ENCODE assay signal across 29 cellular contexts in the genomic region with DNA sequence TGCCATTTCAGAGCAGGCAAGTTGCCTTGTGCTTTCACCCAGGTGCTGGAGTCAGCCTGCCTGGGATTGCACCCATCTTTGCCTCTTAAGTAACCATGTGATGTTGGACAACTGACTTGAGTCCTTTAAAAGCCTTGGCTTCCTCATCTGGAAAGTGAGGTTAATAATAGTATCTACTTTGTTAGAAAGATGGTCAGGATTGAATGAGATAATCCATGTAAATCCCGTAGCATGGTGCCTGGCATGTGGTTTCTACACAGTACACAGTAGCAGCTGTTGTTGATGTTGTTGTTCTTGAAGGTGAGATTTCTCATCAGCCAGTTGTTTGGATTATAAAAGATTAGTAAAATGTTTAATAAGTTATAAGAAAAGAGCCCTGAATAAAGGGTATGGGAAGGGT. TPM values are rescaled to one million over a fixed set of nuclear protein-coding genes. Genes with fewer than 3 reads are reported as not detected.
DNase-seq lines count a peak whose midpoint lies in the region; ATAC-seq and TF ChIP-seq lines count a peak whose summit lies in the region.
"Had no signal": no experiment of that assay in that cellular context is flagged by ENCODE, and none has a peak within 500 bp of the region (broad histone marks: within the 10 kb centered on the region; RNA-seq: fewer than 3 reads in every experiment).

No MANE protein-coding gene starts in this region.

- peaks cover 80% of the 10 kb centered on the region for H3K4me1 ChIP-seq in ACC112 (ENCODE audit: control insufficient read depth, insufficient read depth, low read length, unreplicated experiment)
- peaks cover 97% of the 10 kb centered on the region for H3K4me1 ChIP-seq in CD4-positive, alpha-beta memory T cell (ENCODE audit: insufficient read depth, low read length)
- peaks cover 0 to 93% (median 41%) of the 10 kb centered on the region in 12 donors for H3K4me1 ChIP-seq in heart left ventricle
- H3K4me1 ChIP-seq in SK-N-SH (ENCODE audit: control insufficient read depth in 1 of 2, insufficient read depth in 2 of 2, low read depth in 1 of 2, low read length in 1 of 2): peaks cover 3 to 14% of the 10 kb centered on the region in 2 experiments; a peak in 2 of 4 replicates

- H3K36me3 ChIP-seq in ACC112 (ENCODE audit: insufficient read depth, low read length): peaks cover 6% of the 10 kb centered on the region; the same call in 1 of the 2 replicates
- peaks cover 9% of the 10 kb centered on the region for H3K36me3 ChIP-seq in CD4-positive, alpha-beta memory T cell (ENCODE audit: insufficient read depth, low read length)
- H3K36me3 ChIP-seq in heart left ventricle: peaks cover 0 to 10% (median 0%) of the 10 kb centered on the region in 9 donors
- H3K36me3 ChIP-seq in SK-N-SH (replicated peaks in 1 of 2; ENCODE audit: control insufficient read depth in 1 of 2, insufficient read depth in 2 of 2, low read length in 1 of 2): peaks cover 11 to 14% of the 10 kb centered on the region in 2 experiments
- H3K36me3 ChIP-seq: cardiac muscle cell, gastrocnemius medialis, tibial artery had no signal

- TF ChIP-seq RAD21 in SK-N-SH (IDR thresholded peaks at IDR 0.05; ENCODE audit: low read length): no peak

- H3K9me3 Mint-ChIP-seq in CD4-positive, alpha-beta memory T cell: no peaks in the 10 kb centered on the region
- no peaks in the 10 kb centered on the region for H3K9me3 Mint-ChIP-seq in immature natural killer cell
- H3K9me3 Mint-ChIP-seq: neural crest cell; stimulated activated naive CD8-positive, alpha-beta T cell treated with anti-CD3 and anti-CD28 coated beads, Interleukin-15, Interleukin-2, amounts not matched to agents 100 ng/mL and 50 ng/mL, for 24 hours had no signal

- H3K4me3 ChIP-seq in ACC112 (ENCODE audit: low read depth, low read length): no peak overlapping the region
- H3K4me3 ChIP-seq in CD4-positive, alpha-beta memory T cell (ENCODE audit: low read length in 2 of 2): no peak overlapping the region
- no peak overlapping the region for H3K4me3 ChIP-seq in heart left ventricle
- no peak overlapping the region for H3K4me3 ChIP-seq in SK-N-SH (ENCODE audit: low read depth in 2 of 2, low read length in 1 of 2)
- H3K4me3 ChIP-seq: cardiac muscle cell, gastrocnemius medialis, SK-N-MC, tibial artery had no signal

- peaks cover 82 to 98% (median 90%) of the 10 kb centered on the region in 4 donors for H3K4me1 Mint-ChIP-seq in CD4-positive, alpha-beta memory T cell
- H3K4me1 Mint-ChIP-seq in T-helper 17 cell (peaks cover 71% of the 10 kb centered on the region), immature natural killer cell (peaks cover 95 to 100% of the 10 kb centered on the region in 2 donors)

- H2AFZ ChIP-seq in ACC112 (ENCODE audit: low read length, unreplicated experiment) (no peak overlapping the region), SK-N-SH (ENCODE audit: low read depth) (no peak overlapping the region)

- intact Hi-C loops in CD4-positive, alpha-beta memory T cell (cut with micrococcal nuclease): no loop called here
- intact Hi-C loops in heart left ventricle (cut with DNase I): loop anchor here in 1 of 10 donors (10.0 kb wide), 1 partner anchor 60 kb away; a partner anchor contains a TSS

- no peaks in the 10 kb centered on the region for H3K27me3 Mint-ChIP-seq in CD4-positive, alpha-beta memory T cell
- no peaks in the 10 kb centered on the region for H3K27me3 Mint-ChIP-seq in T-helper 17 cell
- H3K27me3 Mint-ChIP-seq in immature natural killer cell (ENCODE audit: low read depth in 3 of 3): peaks cover 2 to 10% (median 5%) of the 10 kb centered on the region in 3 donors
- H3K27me3 Mint-ChIP-seq: stimulated activated naive CD8-positive, alpha-beta T cell treated with anti-CD3 and anti-CD28 coated beads, Interleukin-15, Interleukin-2, amounts not matched to agents 100 ng/mL and 50 ng/mL, for 24 hours had no signal

- no peak overlapping the region for H3K9ac ChIP-seq in SK-N-SH

- H3K4me3 Mint-ChIP-seq in CD4-positive, alpha-beta memory T cell: peak overlapping the region; percentile 0 to 84 (median 50)
- H3K4me3 Mint-ChIP-seq in T-helper 17 cell (no peak overlapping the region), immature natural killer cell (peak overlapping the region in 1 of 5 donors; percentile 23)
- H3K4me3 Mint-ChIP-seq: neural crest cell; stimulated activated naive CD8-positive, alpha-beta T cell treated with anti-CD3 and anti-CD28 coated beads, Interleukin-15, Interleukin-2, amounts not matched to agents 100 ng/mL and 50 ng/mL, for 24 hours had no signal

- CTCF ChIA-PET in CD4-positive, alpha-beta memory T cell (lab: Charles Lee; ENCODE audit: partially characterized antibody): interaction anchor here (10.4 to 29.4 kb wide), 2 partner anchors 11 to 19 kb away, joined by 179 to 875 read pairs; no protein-coding TSS in a partner anchor
- CTCF ChIA-PET in SK-N-SH (lab: Yijun Ruan, JAX): interaction anchor here (1.2 to 2.8 kb wide), 2 partner anchors 9 to 19 kb away, joined by 4 to 25 read pairs; no protein-coding TSS in a partner anchor

- H4K20me1 ChIP-seq in SK-N-SH (ENCODE audit: insufficient read depth): peaks cover 20% of the 10 kb centered on the region

- H3K9me2 ChIP-seq in SK-N-SH: no peaks in the 10 kb centered on the region

- no peak for DNase-seq in CD4-positive, alpha-beta memory T cell
- DNase-seq in T-helper 17 cell (no peak), immature natural killer cell (no peak), globus pallidus (ENCODE audit: low spot score) (no peak), heart left ventricle (no peak), NOMO-1 (lab: John Stamatoyannopoulos, UW; ENCODE audit: unreplicated experiment in 2 of 2) (no peak), SK-N-SH (no peak)
- DNase-seq: activated CD4-positive, alpha-beta T cell treated with anti-CD3 and anti-CD28 coated beads, Interleukin-2, amount 50 U/mL, for 1 hour; activated gamma-delta T cell treated with Interleukin-2 at 50 U/mL for 16 hours; amniotic stem cell; DMS53; gastrocnemius medialis; GDM1; H7; hypothalamus; left ventricle myocardium superior; NCI-H1105 treated with DMSO at 0.1 percent for 48 hours; NCI-H2029; NCI-H748 treated with DMSO at 0.1 percent for 48 hours; posterior cingulate gyrus; tibial artery had no signal

- H3K9me3 ChIP-seq in CD4-positive, alpha-beta memory T cell (ENCODE audit: control insufficient read depth in 1 of 2, low read length in 2 of 2): no peaks in the 10 kb centered on the region
- H3K9me3 ChIP-seq in T-helper 17 cell (ENCODE audit: control insufficient read depth, low read length, poor library complexity, severe bottlenecking) (no peaks in the 10 kb centered on the region), heart left ventricle (no peaks in the 10 kb centered on the region), SK-N-SH (no peaks in the 10 kb centered on the region)
- H3K9me3 ChIP-seq: gastrocnemius medialis, tibial artery had no signal

- no peak overlapping the region for H3K4me2 ChIP-seq in SK-N-SH

- H3K27ac ChIP-seq in ACC112 (ENCODE audit: low read depth, low read length) (peak overlapping the region; percentile 93), heart left ventricle (no peak overlapping the region), SK-N-SH (ENCODE audit: low read depth in 2 of 2, low read length in 1 of 2) (no peak overlapping the region)
- no peak overlapping the region for H3K27ac ChIP-seq in CD4-positive, alpha-beta memory T cell (ENCODE audit: low read depth, low read length)
- H3K27ac ChIP-seq: cardiac muscle cell, RWPE1, SK-N-MC, tibial artery, VCaP had no signal

- no peak for TF ChIP-seq EP300 in SK-N-SH (IDR thresholded peaks at IDR 0.05; ENCODE audit: borderline replicate concordance in 1 of 2, low read depth in 1 of 2, low read length in 1 of 2)

- POLR2A ChIA-PET in CD4-positive, alpha-beta memory T cell (lab: Charles Lee; ENCODE audit: partially characterized antibody): interaction anchor here (2.5 to 14.5 kb wide), 3 partner anchors 5 to 49 kb away, joined by 6 to 347 read pairs (median 347); a partner anchor contains a TSS
- POLR2A ChIA-PET in SK-N-SH (lab: Yijun Ruan, JAX): no interaction called here

- ATAC-seq in T-helper 17 cell: no peak
- no peak for ATAC-seq in heart left ventricle
- ATAC-seq: left ventricle myocardium superior, sciatic nerve had no signal

- H3K27ac Mint-ChIP-seq in CD4-positive, alpha-beta memory T cell: peak overlapping the region; percentile 45 to 84 (median 78)
- H3K27ac Mint-ChIP-seq in T-helper 17 cell (peak overlapping the region; percentile 99), immature natural killer cell (peak overlapping the region; percentile 14 to 72 (median 57))
- H3K27ac Mint-ChIP-seq: stimulated activated naive CD8-positive, alpha-beta T cell treated with anti-CD3 and anti-CD28 coated beads, Interleukin-15, Interleukin-2, amounts not matched to agents 100 ng/mL and 50 ng/mL, for 24 hours had no signal

- TF ChIP-seq POLR2A in heart left ventricle (IDR thresholded peaks at IDR 0.05): no peak

- no peak for TF ChIP-seq CTCF in heart left ventricle (IDR thresholded peaks at IDR 0.05)
- TF ChIP-seq CTCF in SK-N-SH (IDR thresholded peaks at IDR 0.05): no peak

- peaks cover 22 to 31% of the 10 kb centered on the region in 2 donors for H3K36me3 Mint-ChIP-seq in CD4-positive, alpha-beta memory T cell
- H3K36me3 Mint-ChIP-seq in T-helper 17 cell (ENCODE audit: low read depth): peaks cover 3% of the 10 kb centered on the region
- peaks cover 3 to 6% (median 4%) of the 10 kb centered on the region in 3 donors for H3K36me3 Mint-ChIP-seq in immature natural killer cell

- 80 to 87% (median 82%) methylated on average over 1 of the region's 1 CpG for WGBS in heart left ventricle, 4 donors
- WGBS in SK-N-SH (ENCODE audit: low lambda C conversion rate): 93% methylated on average over 1 of the region's 1 CpG

- H3K79me2 ChIP-seq in ACC112 (ENCODE audit: control insufficient read depth, insufficient read depth, low read length, unreplicated experiment) (peaks cover 75% of the 10 kb centered on the region), SK-N-SH (ENCODE audit: insufficient read depth) (peaks cover 76% of the 10 kb centered on the region; the same call in 1 of the 2 replicates)

- H3K27me3 ChIP-seq in ACC112 (ENCODE audit: insufficient read depth, low read length) (no peaks in the 10 kb centered on the region), heart left ventricle (no peaks in the 10 kb centered on the region), SK-N-SH (ENCODE audit: insufficient read depth) (no peaks in the 10 kb centered on the region)
- no peaks in the 10 kb centered on the region for H3K27me3 ChIP-seq in CD4-positive, alpha-beta memory T cell (ENCODE audit: insufficient read depth, low read length)
- H3K27me3 ChIP-seq: cardiac muscle cell, gastrocnemius medialis, tibial artery had no signal

- no peaks in the 10 kb centered on the region for H3F3A ChIP-seq in SK-N-SH (replicated peaks; ENCODE audit: insufficient read depth)

RNA-seq across cellular contexts. Expression of a gene that starts 48.8 kb away (rescaled TPM):
- 10 to 100 TPM; 65.7 to 68.1 TPM for total RNA-seq in CD4-positive, alpha-beta memory T cell
- polyA plus RNA-seq in CD4-positive, alpha-beta memory T cell: 100 to 1,000 TPM; 127 to 152 TPM
- total RNA-seq in T-helper 17 cell (10 to 100 TPM; 91.3 to 97.3 TPM), heart left ventricle (10 to 100 TPM; 69.1 to 91.1 (median 82.5) TPM)
- polyA plus RNA-seq in immature natural killer cell (100 to 1,000 TPM in 2 of 3 donors, 10 to 100 TPM in 1; 92.3 to 161 (median 124) TPM), heart left ventricle (100 to 1,000 TPM in 1 of 2 donors, 10 to 100 TPM in 1; 60.1 to 128 TPM), SK-N-SH (2012; rRNA removed) (75.7 and 90.3 TPM in 2 replicates)
- 107 and 114 TPM in 2 replicates for polyA plus RNA-seq in SK-N-SH (2012; cell fraction: cytosol; rRNA removed)
- 55.0 and 70.8 TPM in 2 replicates for polyA plus RNA-seq in SK-N-SH (2012; cell fraction: nucleus; rRNA removed)
